In genomic region chr14:63388766-63389431, GRCh38 we compare ENCODE assay signal across 8 cellular contexts.
DNase-seq lines count a peak whose midpoint lies in the region; ATAC-seq and TF ChIP-seq lines count a peak whose summit lies in the region.

No MANE protein-coding gene starts in this region.

- no peak overlapping the region for H3K27ac ChIP-seq in endodermal cell (ENCODE audit: low read depth, low read length)

- H3K27ac Mint-ChIP-seq in activated CD4-positive, alpha-beta memory T cell treated with anti-CD3 and anti-CD28 coated beads, Interleukin-2, amount 10 ng/mL, durations not matched to agents 7 days and 5 days = no peak overlapping the region
- H3K27ac Mint-ChIP-seq in endodermal cell = no peak overlapping the region

- CTCF ChIA-PET in activated CD4-positive, alpha-beta memory T cell treated with anti-CD3 and anti-CD28 coated beads, Interleukin-2, amount 10 ng/mL, durations not matched to agents 7 days and 5 days (lab: Charles Lee) = interaction anchor here (0.7 to 3.6 kb wide), 23 partner anchors 8 to 916 kb away, joined by 3 to 31 read pairs (median 4); partner anchors contain the start of genes PPP2R5E and WDR89

- POLR2A ChIA-PET in activated CD4-positive, alpha-beta memory T cell treated with anti-CD3 and anti-CD28 coated beads, Interleukin-2, amount 10 ng/mL, durations not matched to agents 7 days and 5 days (lab: Charles Lee) = interaction anchor here (0.6 to 0.8 kb wide), 2 partner anchors 168 to 253 kb away, joined by 3 to 4 read pairs; partner anchors contain the start of gene WDR89

- no peak overlapping the region for H3K9ac ChIP-seq in endodermal cell (ENCODE audit: extremely low read depth, low read length, poor library complexity, severe bottlenecking)

- 70 to 74% methylated on average over 4 to 8 of the region's 8 CpGs for WGBS in endodermal cell (ENCODE audit: insufficient coverage in 1 of 2, insufficient read length in 1 of 2), 2 experiments

- no peak overlapping the region for H3K4me3 Mint-ChIP-seq in activated CD4-positive, alpha-beta memory T cell treated with anti-CD3 and anti-CD28 coated beads, Interleukin-2, amount 10 ng/mL, durations not matched to agents 7 days and 5 days
- no peak overlapping the region for H3K4me3 Mint-ChIP-seq in endodermal cell

- DNase-seq in activated gamma-delta T cell treated with Interleukin-2 at 50 U/mL for 16 hours (peak; percentile 40), activated gamma-delta T cell (lab: John Stamatoyannopoulos, UW) (no peak), NCI-H2196 treated with DMSO at 0.1 percent for 48 hours (lab: John Stamatoyannopoulos, UW; ENCODE audit: unreplicated experiment) (peak; percentile 33), endodermal cell (peak; percentile 90), myocyte (ENCODE audit: low read depth) (peak; percentile 62)
- DNase-seq in activated CD4-positive, alpha-beta memory T cell treated with anti-CD3 and anti-CD28 coated beads, Interleukin-2, amount 10 ng/mL, durations not matched to agents 7 days and 5 days = peak; percentile 72
- DNase-seq in stimulated activated naive CD4-positive, alpha-beta T cell (lab: John Stamatoyannopoulos, UW) = peak in 5 of 6 experiments; percentile 14 to 21 (median 17)

- H3K4me1 Mint-ChIP-seq in activated CD4-positive, alpha-beta memory T cell treated with anti-CD3 and anti-CD28 coated beads, Interleukin-2, amount 10 ng/mL, durations not matched to agents 7 days and 5 days = peaks cover 13% of the 10 kb centered on the region
- no peaks in the 10 kb centered on the region for H3K4me1 Mint-ChIP-seq in endodermal cell

- H3K4me3 ChIP-seq in endodermal cell (ENCODE audit: low read length) = no peak overlapping the region

- H3K9me3 Mint-ChIP-seq in activated CD4-positive, alpha-beta memory T cell treated with anti-CD3 and anti-CD28 coated beads, Interleukin-2, amount 10 ng/mL, durations not matched to agents 7 days and 5 days = no peaks in the 10 kb centered on the region
- no peaks in the 10 kb centered on the region for H3K9me3 Mint-ChIP-seq in endodermal cell

- no peaks in the 10 kb centered on the region for H3K27me3 ChIP-seq in endodermal cell (ENCODE audit: control insufficient read depth, insufficient read depth, low read length, poor library complexity, severe bottlenecking)

- H3K9me3 ChIP-seq in endodermal cell (ENCODE audit: control insufficient read depth, low read length) = no peaks in the 10 kb centered on the region

- peaks cover 50% of the 10 kb centered on the region for H3K36me3 Mint-ChIP-seq in activated CD4-positive, alpha-beta memory T cell treated with anti-CD3 and anti-CD28 coated beads, Interleukin-2, amount 10 ng/mL, durations not matched to agents 7 days and 5 days (ENCODE audit: low read depth)
- H3K36me3 Mint-ChIP-seq in endodermal cell (ENCODE audit: low read depth) = peaks cover 69% of the 10 kb centered on the region

- peak; percentile 78 for ATAC-seq in HG02884 (IDR thresholded peaks at IDR 0.05; ENCODE audit: unreplicated experiment)

- H3K4me1 ChIP-seq in endodermal cell (ENCODE audit: control insufficient read depth, insufficient read depth, low read length) = no peaks in the 10 kb centered on the region

- peak; percentile 90 for TF ChIP-seq CTCF in endodermal cell (conservative IDR thresholded peaks at IDR 0.05)

- no peaks in the 10 kb centered on the region for H3K27me3 Mint-ChIP-seq in activated CD4-positive, alpha-beta memory T cell treated with anti-CD3 and anti-CD28 coated beads, Interleukin-2, amount 10 ng/mL, durations not matched to agents 7 days and 5 days
- H3K27me3 Mint-ChIP-seq in endodermal cell (ENCODE audit: insufficient read depth) = no peaks in the 10 kb centered on the region

- H3K36me3 ChIP-seq in endodermal cell (ENCODE audit: control insufficient read depth, insufficient read depth, low read length) = peaks cover 91% of the 10 kb centered on the region
